Comparison of ENCODE assay signal across 10 cellular contexts in genomic region chr6:127484207-127484858, GRCh38. TPM values are rescaled to one million over a fixed set of nuclear protein-coding genes. Genes with fewer than 3 reads are reported as not detected.
DNase-seq lines count a peak whose midpoint lies in the region; ATAC-seq and FAIRE-seq lines count a peak whose summit lies in the region.
"Had no signal": no experiment of that assay in that cellular context is flagged by ENCODE, and none has a peak within 500 bp of the region (broad histone marks: within the 10 kb centered on the region; RNA-seq: fewer than 3 reads in every experiment).

No MANE protein-coding gene starts in this region.

- peak overlapping the region; percentile 73 to 89 (median 77) for H3K4me3 Mint-ChIP-seq in CD8-positive, alpha-beta memory T cell
- H3K4me3 Mint-ChIP-seq in T-cell, result peak overlapping the region; percentile 59 to 78 (median 62)

- CTCF ChIA-PET in CD8-positive, alpha-beta memory T cell (lab: Charles Lee), result interaction anchor here (0.9 to 3.5 kb wide), 3 partner anchors 31 to 54 kb away, joined by 3 to 28 read pairs (median 3); no protein-coding TSS in a partner anchor
- CTCF ChIA-PET in T-cell (lab: Charles Lee), result interaction anchor here (0.9 to 3.1 kb wide), 5 partner anchors 14 to 1769 kb away, joined by 3 to 22 read pairs (median 6); no protein-coding TSS in a partner anchor

- peaks cover 0 to 3% (median 0%) of the 10 kb centered on the region in 3 donors for H3K36me3 Mint-ChIP-seq in CD8-positive, alpha-beta memory T cell
- H3K36me3 Mint-ChIP-seq in T-cell, result peaks cover 19% of the 10 kb centered on the region

- H3K9me3 ChIP-seq in CD8-positive, alpha-beta memory T cell (ENCODE audit: low read length), result no peaks in the 10 kb centered on the region

- H3K4me1 Mint-ChIP-seq in CD8-positive, alpha-beta memory T cell, result peaks cover 15 to 26% (median 19%) of the 10 kb centered on the region in 3 donors
- H3K4me1 Mint-ChIP-seq in T-cell, result peaks cover 20 to 27% (median 24%) of the 10 kb centered on the region in 3 donors

- H3K36me3 ChIP-seq in CD8-positive, alpha-beta memory T cell (ENCODE audit: insufficient read depth, low read length), result no peaks in the 10 kb centered on the region

- H3K4me1 ChIP-seq in CD8-positive, alpha-beta memory T cell (ENCODE audit: insufficient read depth, low read length), result peaks cover 14% of the 10 kb centered on the region

- H3K27ac ChIP-seq in CD8-positive, alpha-beta memory T cell (ENCODE audit: low read depth, low read length), result no peak overlapping the region
- H3K27ac ChIP-seq: parathyroid adenoma had no signal

- peak overlapping the region; percentile 41 to 88 (median 62) for H3K27ac Mint-ChIP-seq in CD8-positive, alpha-beta memory T cell
- H3K27ac Mint-ChIP-seq in T-cell, result peak overlapping the region; percentile 61 to 75

- H3K27me3 Mint-ChIP-seq in CD8-positive, alpha-beta memory T cell, result no peaks in the 10 kb centered on the region
- H3K27me3 Mint-ChIP-seq in T-cell, result no peaks in the 10 kb centered on the region

- no peaks in the 10 kb centered on the region for H3K9me3 Mint-ChIP-seq in CD8-positive, alpha-beta memory T cell
- no peaks in the 10 kb centered on the region for H3K9me3 Mint-ChIP-seq in T-cell

- DNase-seq in CD8-positive, alpha-beta memory T cell, result peak in 2 of 5 donors; percentile 8 to 18
- DNase-seq in T-cell, result no peak
- peak; percentile 60 for DNase-seq in hepatic stellate cell (ENCODE audit: low spot score)
- DNase-seq in cerebellum (ENCODE audit: low spot score), result no peak
- DNase-seq in ecto neural progenitor cell (ENCODE audit: low spot score), result no peak
- no peak for DNase-seq in urothelium cell line (ENCODE audit: low spot score)

- FAIRE-seq in urothelium cell line (lab: Jason Lieb, UNC), result no peak

- peak; percentile 100 for ATAC-seq in GM19395 (IDR thresholded peaks at IDR 0.05; ENCODE audit: unreplicated experiment)
- ATAC-seq in HG03342 (IDR thresholded peaks at IDR 0.05; ENCODE audit: unreplicated experiment), result peak; percentile 99
- peak; percentile 86 to 93 (median 90) for ATAC-seq in T-cell (replicated peaks in 1 of 4)

- POLR2A ChIA-PET in CD8-positive, alpha-beta memory T cell (lab: Charles Lee), result no interaction called here
- POLR2A ChIA-PET in T-cell (lab: Charles Lee), result no interaction called here

- no peaks in the 10 kb centered on the region for H3K27me3 ChIP-seq in CD8-positive, alpha-beta memory T cell (ENCODE audit: insufficient read depth, low read length, poor library complexity, severe bottlenecking)

- H3K4me3 ChIP-seq in CD8-positive, alpha-beta memory T cell (ENCODE audit: low read length), result peak overlapping the region; percentile 45

RNA-seq across cellular contexts. Expression of gene KIAA0408, which starts 25.1 kb away (rescaled TPM):
- total RNA-seq in CD8-positive, alpha-beta memory T cell, result 10 to 100 TPM in 1 of 2 experiments, 1 to 10 TPM in 1; 9.0 to 11.0 TPM
- polyA plus RNA-seq in CD8-positive, alpha-beta memory T cell, result 0.76 TPM
- total RNA-seq in T-cell (1 to 10 TPM; 2.2 to 6.4 (median 3.5) TPM), cerebellum (74.0 TPM)
- total RNA-seq: NCI-H460 had no signal
